Comparison of ENCODE assay signal across 14 cellular contexts in genomic region chr5:157300564-157300963, GRCh38.
"Had no signal": no experiment of that assay in that cellular context is flagged by ENCODE, and none has a peak within 500 bp of the region (broad histone marks: within the 10 kb centered on the region; RNA-seq: fewer than 3 reads in every experiment).

No MANE protein-coding gene starts in this region.

- H3K4me3 Mint-ChIP-seq: activated CD4-positive, alpha-beta T cell treated with anti-CD3 and anti-CD28 coated beads, Interleukin-2, amount 10 ng/mL, durations not matched to agents 7 days and 5 days had no signal

- H3K9me3 Mint-ChIP-seq: activated CD4-positive, alpha-beta T cell treated with anti-CD3 and anti-CD28 coated beads, Interleukin-2, amount 10 ng/mL, durations not matched to agents 7 days and 5 days had no signal

- ATAC-seq: esophagus mucosa had no signal

- H3K27me3 Mint-ChIP-seq: activated CD4-positive, alpha-beta T cell treated with anti-CD3 and anti-CD28 coated beads, Interleukin-2, amount 10 ng/mL, durations not matched to agents 7 days and 5 days had no signal

- DNase-seq: activated CD4-positive, alpha-beta T cell treated with anti-CD3 and anti-CD28 coated beads, Interleukin-2, amount 10 ng/mL, durations not matched to agents 7 days and 5 days; activated CD4-positive, CD25-positive, alpha-beta regulatory T cell; activated gamma-delta T cell treated with Interleukin-2 at 50 U/mL for 16 hours; kidney; left ventricle myocardium inferior; mesenchymal stem cell; ovary; sigmoid colon; stimulated activated CD4-positive, alpha-beta T cell treated with anti-CD3 and anti-CD28 coated beads, Interleukin-1b, Interleukin-23, amount 100 ng/mL, for 48 hours; stomach; T-helper 2 cell; testis; upper lobe of left lung had no signal
